ENCODE assay signal across 9 cellular contexts in genomic region chr17:76270770-76271668, GRCh38. TPM values are rescaled to one million over a fixed set of nuclear protein-coding genes. Genes with fewer than 3 reads are reported as not detected.
A peak's percentile ranks its signal among the peaks of the same experiment; 100 is the strongest.
DNase-seq lines count a peak whose midpoint lies in the region; ATAC-seq and TF ChIP-seq lines count a peak whose summit lies in the region.
"Had no signal": no experiment of that assay in that cellular context is flagged by ENCODE, and none has a peak within 500 bp of the region (broad histone marks: within the 10 kb centered on the region; RNA-seq: fewer than 3 reads in every experiment).

No MANE protein-coding gene starts in this region.

- peak; percentile 2 for ATAC-seq in GM21717 (IDR thresholded peaks at IDR 0.05; ENCODE audit: unreplicated experiment)
- peak; percentile 2 for ATAC-seq in activated CD8-positive, alpha-beta memory T cell treated with anti-CD3 and anti-CD28 coated beads, Interleukin-2, amount 10 ng/mL, durations not matched to agents 7 days and 5 days
- ATAC-seq in naive B cell (ENCODE audit: low read depth in 2 of 2) = no peak
- ATAC-seq in GM21528 (IDR thresholded peaks at IDR 0.05; ENCODE audit: low FRiP score, unreplicated experiment) = no peak
- no peak for ATAC-seq in GM21367 (IDR thresholded peaks at IDR 0.05; ENCODE audit: unreplicated experiment)

- H3K9me3 Mint-ChIP-seq in activated CD8-positive, alpha-beta memory T cell treated with anti-CD3 and anti-CD28 coated beads, Interleukin-2, amount 10 ng/mL, durations not matched to agents 7 days and 5 days (ENCODE audit: low read depth) = no peaks in the 10 kb centered on the region
- H3K9me3 Mint-ChIP-seq in naive B cell = no peaks in the 10 kb centered on the region

- H3K27ac Mint-ChIP-seq in activated CD8-positive, alpha-beta memory T cell treated with anti-CD3 and anti-CD28 coated beads, Interleukin-2, amount 10 ng/mL, durations not matched to agents 7 days and 5 days = peak overlapping the region; percentile 99
- H3K27ac Mint-ChIP-seq in naive B cell = peak overlapping the region; percentile 98 to 100 (median 100)

- DNase-seq in GM06990 (ENCODE audit: extremely low read depth, insufficient read length) = peak; percentile 70
- DNase-seq in activated CD8-positive, alpha-beta memory T cell treated with anti-CD3 and anti-CD28 coated beads, Interleukin-2, amount 10 ng/mL, durations not matched to agents 7 days and 5 days = peak; percentile 72
- DNase-seq in naive B cell = peak; percentile 30
- no peak for DNase-seq in nucleus accumbens (lab: John Stamatoyannopoulos, UW)
- DNase-seq in activated gamma-delta T cell treated with Interleukin-2 at 50 U/mL for 16 hours = no peak
- DNase-seq: NCI-H1436 treated with DMSO at 0.1 percent for 48 hours had no signal

- peaks cover 51% of the 10 kb centered on the region for H3K4me1 Mint-ChIP-seq in activated CD8-positive, alpha-beta memory T cell treated with anti-CD3 and anti-CD28 coated beads, Interleukin-2, amount 10 ng/mL, durations not matched to agents 7 days and 5 days
- peaks cover 43 to 87% (median 74%) of the 10 kb centered on the region in 3 donors for H3K4me1 Mint-ChIP-seq in naive B cell

- H3K27me3 ChIP-seq in GM06990 (replicated peaks; ENCODE audit: control insufficient read depth, insufficient read depth, low read length) = no peaks in the 10 kb centered on the region

- no peaks in the 10 kb centered on the region for H3K27me3 Mint-ChIP-seq in activated CD8-positive, alpha-beta memory T cell treated with anti-CD3 and anti-CD28 coated beads, Interleukin-2, amount 10 ng/mL, durations not matched to agents 7 days and 5 days
- no peaks in the 10 kb centered on the region for H3K27me3 Mint-ChIP-seq in naive B cell

- CTCF ChIA-PET in activated CD8-positive, alpha-beta memory T cell treated with anti-CD3 and anti-CD28 coated beads, Interleukin-2, amount 10 ng/mL, durations not matched to agents 7 days and 5 days (lab: Charles Lee) = interaction anchor here (0.7 to 7.0 kb wide), 12 partner anchors 9 to 257 kb away, joined by 3 to 83 read pairs (median 6); partner anchors contain the start of gene RNF157

- peaks cover 7% of the 10 kb centered on the region for H3K36me3 ChIP-seq in GM06990 (ENCODE audit: control insufficient read depth, insufficient read depth, low read length)

- H3K36me3 Mint-ChIP-seq in activated CD8-positive, alpha-beta memory T cell treated with anti-CD3 and anti-CD28 coated beads, Interleukin-2, amount 10 ng/mL, durations not matched to agents 7 days and 5 days = peaks cover 50% of the 10 kb centered on the region
- no peaks in the 10 kb centered on the region for H3K36me3 Mint-ChIP-seq in naive B cell

- no peak for TF ChIP-seq CTCF in GM06990 (IDR thresholded peaks at IDR 0.05; ENCODE audit: insufficient read depth, low read length, poor library complexity, severe bottlenecking)

- peak overlapping the region; percentile 63 for H3K4me3 ChIP-seq in GM06990 (replicated peaks; ENCODE audit: low read depth, low read length)

- peak overlapping the region; percentile 92 for H3K4me3 Mint-ChIP-seq in activated CD8-positive, alpha-beta memory T cell treated with anti-CD3 and anti-CD28 coated beads, Interleukin-2, amount 10 ng/mL, durations not matched to agents 7 days and 5 days
- H3K4me3 Mint-ChIP-seq in naive B cell = peak overlapping the region; percentile 56 to 91 (median 82)

RNA-seq across cellular contexts. Expression of gene UBALD2, which starts 5.9 kb away (rescaled TPM):
- 100 to 1,000 TPM; 260 to 406 TPM for total RNA-seq in activated CD8-positive, alpha-beta memory T cell treated with anti-CD3 and anti-CD28 coated beads, Interleukin-2, amount 10 ng/mL, durations not matched to agents 7 days and 5 days
- polyA plus RNA-seq in naive B cell (ENCODE audit: low read depth in 6 of 6) = 1 to 10 TPM; 2.5 to 6.2 (median 4.6) TPM

RNA-seq across cellular contexts. Expression of gene RNF157, which starts 30.7 kb away (rescaled TPM):
- 100 to 1,000 TPM in 1 of 2 experiments, 10 to 100 TPM in 1; 73.0 to 148 TPM for total RNA-seq in activated CD8-positive, alpha-beta memory T cell treated with anti-CD3 and anti-CD28 coated beads, Interleukin-2, amount 10 ng/mL, durations not matched to agents 7 days and 5 days
- under 1 TPM in 5 of 6 donors, not detected in 1; 0.09 to 0.71 (median 0.22) TPM for polyA plus RNA-seq in naive B cell (ENCODE audit: low read depth in 6 of 6)

RNA-seq across cellular contexts. Expression of gene QRICH2, which starts 37.1 kb away (rescaled TPM):
- total RNA-seq in activated CD8-positive, alpha-beta memory T cell treated with anti-CD3 and anti-CD28 coated beads, Interleukin-2, amount 10 ng/mL, durations not matched to agents 7 days and 5 days = 1 to 10 TPM; 3.8 to 5.8 TPM
- under 1 TPM in 2 of 6 donors, not detected in 4; 0.20 to 0.38 TPM for polyA plus RNA-seq in naive B cell (ENCODE audit: low read depth in 6 of 6)

Comparison
In these comparisons a context has a peak if more than half of its experiments do, and no peak if none do; other contexts are left out.
1. DNase-seq: peak in GM06990 (single experiment), activated CD8-positive, alpha-beta memory T cell treated with anti-CD3 and anti-CD28 coated beads, Interleukin-2, amount 10 ng/mL, durations not matched to agents 7 days and 5 days (single experiment) and naive B cell (single experiment); none in nucleus accumbens (0 of 56) and activated gamma-delta T cell treated with Interleukin-2 at 50 U/mL for 16 hours (single experiment).
2. ATAC-seq: peak in GM21717 (single experiment) and activated CD8-positive, alpha-beta memory T cell treated with anti-CD3 and anti-CD28 coated beads, Interleukin-2, amount 10 ng/mL, durations not matched to agents 7 days and 5 days (single experiment); none in naive B cell (0 of 2), GM21528 (single experiment) and GM21367 (single experiment).